ENCODE assay signal across 16 cellular contexts in genomic region chrX:120372667-120373370, GRCh38. TPM values are rescaled to one million over a fixed set of nuclear protein-coding genes. Genes with fewer than 3 reads are reported as not detected.
DNase-seq lines count a peak whose midpoint lies in the region; FAIRE-seq and TF ChIP-seq lines count a peak whose summit lies in the region.
"Had no signal": no experiment of that assay in that cellular context is flagged by ENCODE, and none has a peak within 500 bp of the region (broad histone marks: within the 10 kb centered on the region; RNA-seq: fewer than 3 reads in every experiment).

No MANE protein-coding gene starts in this region.

- no peak overlapping the region for H3K27ac Mint-ChIP-seq in mesothelial cell of epicardium

- H3K4me1 ChIP-seq in adipocyte (ENCODE audit: control insufficient read depth, insufficient read depth, low read length): peaks cover 5% of the 10 kb centered on the region
- no peaks in the 10 kb centered on the region for H3K4me1 ChIP-seq in kidney (ENCODE audit: control insufficient read depth in 1 of 2, insufficient read depth in 1 of 2, low read depth in 1 of 2, low read length in 2 of 2)
- H3K4me1 ChIP-seq in skeletal muscle satellite cell (ENCODE audit: control insufficient read depth, insufficient read depth, low read length): no peaks in the 10 kb centered on the region

- H3K27ac ChIP-seq in kidney (ENCODE audit: low read depth in 2 of 2, low read length in 2 of 2): no peak overlapping the region

- H3K36me3 ChIP-seq in adipocyte (ENCODE audit: control insufficient read depth, insufficient read depth, low read length, severe bottlenecking) (no peaks in the 10 kb centered on the region), kidney (ENCODE audit: control insufficient read depth in 1 of 2, insufficient read depth in 2 of 2, low read length in 2 of 2) (no peaks in the 10 kb centered on the region), skeletal muscle satellite cell (ENCODE audit: insufficient read depth, low read length) (no peaks in the 10 kb centered on the region)

- no peaks in the 10 kb centered on the region for H3K4me1 Mint-ChIP-seq in mesothelial cell of epicardium

- H3K9me3 ChIP-seq in adipocyte (ENCODE audit: control insufficient read depth, low read length): no peaks in the 10 kb centered on the region
- H3K9me3 ChIP-seq in kidney (ENCODE audit: control insufficient read depth in 1 of 2, low read length in 2 of 2): no peaks in the 10 kb centered on the region
- H3K9me3 ChIP-seq in skeletal muscle satellite cell (replicated peaks; ENCODE audit: low read length): no peaks in the 10 kb centered on the region

- H3K4me3 Mint-ChIP-seq in mesothelial cell of epicardium: no peak overlapping the region

- H3K4me2 ChIP-seq in skeletal muscle satellite cell (ENCODE audit: low read length): peak overlapping the region; percentile 47

- peak; percentile 31 for DNase-seq in LHCN-M2 (ENCODE audit: low read depth)
- peak; percentile 1 for DNase-seq in adipocyte (ENCODE audit: low read depth)
- DNase-seq in kidney: no peak
- no peak for DNase-seq in putamen (ENCODE audit: low spot score)
- DNase-seq in CD1c-positive myeloid dendritic cell (ENCODE audit: extremely low spot score): no peak
- no peak for DNase-seq in mesothelial cell of epicardium (ENCODE audit: low spot score in 2 of 2, unreplicated experiment in 2 of 2)
- DNase-seq: C1 segment of cervical spinal cord, DMS79 treated with DMSO at 0.1 percent for 48 hours, NCI-H1417 treated with DMSO at 0.1 percent for 48 hours, NCI-H187 treated with DMSO at 0.1 percent for 48 hours, NCI-H226, NCI-H524 treated with DMSO at 0.1 percent for 48 hours, PC-3, RPMI8226 had no signal

- no peak for TF ChIP-seq CTCF in kidney (IDR thresholded peaks at IDR 0.05; ENCODE audit: borderline replicate concordance, extremely low read depth, insufficient read depth)
- no peak for TF ChIP-seq CTCF in mesothelial cell of epicardium (IDR thresholded peaks at IDR 0.05; ENCODE audit: unreplicated experiment)

- H3K4me3 ChIP-seq in adipocyte (ENCODE audit: low read length) (no peak overlapping the region), kidney (ENCODE audit: low read length in 2 of 2) (no peak overlapping the region), skeletal muscle satellite cell (ENCODE audit: low read length) (no peak overlapping the region)

- intact Hi-C loops in kidney (cut with DNase I): no loop called here

- peaks cover 17% of the 10 kb centered on the region for H3K9me3 Mint-ChIP-seq in mesothelial cell of epicardium

- H3K9ac ChIP-seq in adipocyte (ENCODE audit: low read length) (no peak overlapping the region), kidney (ENCODE audit: low read length in 2 of 2) (no peak overlapping the region), skeletal muscle satellite cell (ENCODE audit: low read depth, low read length) (no peak overlapping the region)

- peaks cover 58% of the 10 kb centered on the region for H3K27me3 ChIP-seq in adipocyte (replicated peaks; ENCODE audit: control insufficient read depth, insufficient read depth, low read length)
- H3K27me3 ChIP-seq in skeletal muscle satellite cell (ENCODE audit: control insufficient read depth, insufficient read depth, low read length): no peaks in the 10 kb centered on the region

- FAIRE-seq in kidney (lab: Jason Lieb, UNC): peak; percentile 3

- peaks cover 11% of the 10 kb centered on the region for H3K27me3 Mint-ChIP-seq in mesothelial cell of epicardium (ENCODE audit: low read depth)

- no peaks in the 10 kb centered on the region for H3K36me3 Mint-ChIP-seq in mesothelial cell of epicardium

RNA-seq across cellular contexts. Expression of gene ATP1B4, which starts 10.9 kb away (rescaled TPM):
- total RNA-seq in LHCN-M2 (2014; rRNA removed) (not detected in 2 replicates), kidney (not detected), mesothelial cell of epicardium (not detected in 3 replicates)
- not detected for polyA plus RNA-seq in LHCN-M2 (2012)
- not detected for polyA plus RNA-seq in kidney (ENCODE audit: insufficient read depth, low read depth, low replicate concordance)
- total RNA-seq in skeletal muscle satellite cell (2012; rRNA removed): 0.22 TPM in 1 of 2 replicates, not detected in the other
- total RNA-seq: H4, PC-3 had no signal

Comparison
In these comparisons a context has a peak if more than half of its experiments do, and no peak if none do; other contexts are left out.
1. DNase-seq: peak in LHCN-M2 (single experiment) and adipocyte (single experiment); none in kidney (single experiment), putamen (single experiment), CD1c-positive myeloid dendritic cell (single experiment) and mesothelial cell of epicardium (0 of 2).